9 cellular contexts compared by ENCODE assay signal in the genomic region with DNA sequence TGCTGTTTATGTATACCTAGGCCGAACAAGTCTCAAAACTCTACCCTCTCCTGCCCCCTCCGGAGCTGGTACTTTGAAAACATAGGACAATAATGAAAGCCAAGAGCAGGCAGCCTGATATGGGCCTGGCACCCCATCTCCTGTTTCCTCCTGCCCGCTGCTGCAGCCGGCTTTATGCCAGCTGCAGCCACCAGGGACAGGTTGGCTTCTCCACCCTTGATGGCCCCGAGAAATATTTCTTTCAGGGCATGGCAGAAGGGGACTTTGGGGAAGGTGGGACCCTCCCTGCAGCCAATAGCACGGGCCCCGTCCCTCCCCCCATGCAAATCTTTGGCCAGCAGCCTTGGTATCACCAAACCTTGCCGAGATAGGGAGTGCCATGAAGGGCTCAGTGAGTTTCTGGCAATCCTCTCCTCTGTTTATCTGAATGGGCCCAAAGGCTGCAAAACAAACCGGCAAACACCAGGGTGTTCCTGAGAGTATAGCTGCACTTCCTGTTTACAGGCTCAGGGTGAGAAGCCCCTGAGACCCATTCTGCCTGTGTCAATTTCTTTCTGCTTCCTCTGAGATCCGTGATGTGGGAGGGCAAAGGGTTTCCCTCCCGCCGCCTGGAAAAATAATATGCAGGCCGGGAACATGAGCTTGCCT.
A peak's percentile ranks its signal among the peaks of the same experiment; 100 is the strongest.
DNase-seq lines count a peak whose midpoint lies in the region; ATAC-seq and TF ChIP-seq lines count a peak whose summit lies in the region.
"Had no signal": no experiment of that assay in that cellular context is flagged by ENCODE, and none has a peak within 500 bp of the region (broad histone marks: within the 10 kb centered on the region; RNA-seq: fewer than 3 reads in every experiment).

No MANE protein-coding gene starts in this region.

- H3K4me3 ChIP-seq in GM08714 (ENCODE audit: low read length) (peak overlapping the region; percentile 21; the same call in 1 of the 2 replicates), muscle layer of duodenum (ENCODE audit: low read depth in 1 of 2, low read length in 2 of 2) (peak overlapping the region in 1 of 2 donors; percentile 31), prostate gland (no peak overlapping the region)

- POLR2A ChIA-PET in activated CD8-positive, alpha-beta T cell treated with anti-CD3 and anti-CD28 coated beads for 36 hours (lab: Charles Lee), result no interaction called here

- H3K4me1 Mint-ChIP-seq in brain, result peaks cover 29% of the 10 kb centered on the region
- peaks cover 10% of the 10 kb centered on the region for H3K4me1 Mint-ChIP-seq in activated CD8-positive, alpha-beta T cell treated with anti-CD3 and anti-CD28 coated beads for 36 hours (ENCODE audit: low read depth)

- no peaks in the 10 kb centered on the region for H3K27me3 Mint-ChIP-seq in brain
- no peaks in the 10 kb centered on the region for H3K27me3 Mint-ChIP-seq in activated CD8-positive, alpha-beta T cell treated with anti-CD3 and anti-CD28 coated beads for 36 hours

- H3K27ac ChIP-seq in muscle layer of duodenum (ENCODE audit: low read length) (peak overlapping the region; percentile 11), prostate gland (peak overlapping the region in 1 of 2 donors; percentile 40)

- no peak overlapping the region for H3K4me3 Mint-ChIP-seq in brain
- no peak overlapping the region for H3K4me3 Mint-ChIP-seq in activated CD8-positive, alpha-beta T cell treated with anti-CD3 and anti-CD28 coated beads for 36 hours

- peaks cover 3 to 14% (median 7%) of the 10 kb centered on the region in 5 experiments for H3K9me3 Mint-ChIP-seq in brain
- no peaks in the 10 kb centered on the region for H3K9me3 Mint-ChIP-seq in activated CD8-positive, alpha-beta T cell treated with anti-CD3 and anti-CD28 coated beads for 36 hours

- no peaks in the 10 kb centered on the region for H3K36me3 Mint-ChIP-seq in brain
- H3K36me3 Mint-ChIP-seq in activated CD8-positive, alpha-beta T cell treated with anti-CD3 and anti-CD28 coated beads for 36 hours (ENCODE audit: low read depth), result no peaks in the 10 kb centered on the region

- no peak for TF ChIP-seq POLR2A in prostate gland (IDR thresholded peaks at IDR 0.05)

- peak overlapping the region; percentile 34 to 93 (median 59) for H3K27ac Mint-ChIP-seq in brain
- H3K27ac Mint-ChIP-seq in activated CD8-positive, alpha-beta T cell treated with anti-CD3 and anti-CD28 coated beads for 36 hours, result no peak overlapping the region

- H3K27me3 ChIP-seq in muscle layer of duodenum (ENCODE audit: low read depth, low read length) (no peaks in the 10 kb centered on the region), prostate gland (replicated peaks; ENCODE audit: insufficient read depth) (no peaks in the 10 kb centered on the region)

- intact Hi-C loops in activated CD8-positive, alpha-beta T cell treated with anti-CD3 and anti-CD28 coated beads for 36 hours (cut with micrococcal nuclease), result no loop called here
- intact Hi-C loops in prostate gland (cut with DNase I), result no loop called here

- 55% methylated on average over 13 of the region's 13 CpGs for WGBS in prostate gland

- H3K36me3 ChIP-seq in muscle layer of duodenum (ENCODE audit: control insufficient read depth in 1 of 2, insufficient read depth in 2 of 2, low read length in 2 of 2) (no peaks in the 10 kb centered on the region), prostate gland (no peaks in the 10 kb centered on the region)

- CTCF ChIA-PET in activated CD8-positive, alpha-beta T cell treated with anti-CD3 and anti-CD28 coated beads for 36 hours (lab: Charles Lee), result no interaction called here

- DNase-seq in pons (ENCODE audit: low spot score) (no peak), AG20443 (ENCODE audit: low spot score) (no peak), prostate gland (ENCODE audit: low spot score) (no peak)
- no peak for DNase-seq in activated CD8-positive, alpha-beta T cell treated with anti-CD3 and anti-CD28 coated beads for 36 hours

- ATAC-seq in GM21825 (IDR thresholded peaks at IDR 0.05; ENCODE audit: unreplicated experiment), result peak; percentile 59
- no peak for ATAC-seq in activated CD8-positive, alpha-beta T cell treated with anti-CD3 and anti-CD28 coated beads for 36 hours
- ATAC-seq: Panc1 had no signal

- peak; percentile 11 to 26 for TF ChIP-seq CTCF in brain (conservative IDR thresholded peaks at IDR 0.05)
- TF ChIP-seq CTCF in activated CD8-positive, alpha-beta T cell treated with anti-CD3 and anti-CD28 coated beads for 36 hours (IDR thresholded peaks at IDR 0.05), result no peak
- peak in 1 of 4 experiments; percentile 16 for TF ChIP-seq CTCF in prostate gland (IDR thresholded peaks at IDR 0.05)

- H3K9me3 ChIP-seq in muscle layer of duodenum (ENCODE audit: control insufficient read depth in 1 of 2, low read length in 2 of 2) (peaks cover 0 to 3% of the 10 kb centered on the region in 2 donors), prostate gland (no peaks in the 10 kb centered on the region)

- H3K4me1 ChIP-seq in muscle layer of duodenum (ENCODE audit: control insufficient read depth in 1 of 2, insufficient read depth in 2 of 2, low read length in 2 of 2) (no peaks in the 10 kb centered on the region), prostate gland (replicated peaks) (no peaks in the 10 kb centered on the region)
